Comparison of ENCODE assay signal across 32 cellular contexts in genomic region chr2:86256300-86256699, GRCh38.
"Had no signal": no experiment of that assay in that cellular context is flagged by ENCODE, and none has a peak within 500 bp of the region (broad histone marks: within the 10 kb centered on the region; RNA-seq: fewer than 3 reads in every experiment).

No MANE protein-coding gene starts in this region.

- H3K4me2 ChIP-seq: KMS-11, SK-N-SH had no signal

- FAIRE-seq: bronchial epithelial cell, TTC549 had no signal

- DNase-seq: activated CD4-positive, alpha-beta T cell treated with anti-CD3 and anti-CD28 coated beads for 36 hours; activated CD4-positive, alpha-beta T cell treated with anti-CD3 and anti-CD28 coated beads, Interleukin-2, amount 10 ng/mL, durations not matched to agents 7 days and 5 days; activated CD4-positive, alpha-beta T cell treated with anti-CD3 and anti-CD28 coated beads, Interleukin-2, amount 50 U/mL, for 48 hours; activated CD8-positive, alpha-beta memory T cell treated with anti-CD3 and anti-CD28 coated beads, Interleukin-2, amount 50 U/mL, for 4 hours; activated CD8-positive, alpha-beta T cell treated with anti-CD3 and anti-CD28 coated beads, Interleukin-2, amount 10 ng/mL, durations not matched to agents 7 days and 5 days; activated effector memory CD4-positive, alpha-beta T cell treated with Interleukin-2 at 50 U/mL for 16 hours; activated naive CD4-positive, alpha-beta T cell treated with anti-CD3 and anti-CD28 coated beads, Interleukin-2, amount 10 ng/mL, durations not matched to agents 7 days and 5 days; activated naive CD8-positive, alpha-beta T cell treated with anti-CD3 and anti-CD28 coated beads, Interleukin-2, amount 50 U/mL, for 24 hours; activated T-cell treated with anti-CD3 and anti-CD28 coated beads, Interleukin-2, amount 50 U/mL, for 48 hours; anterior cingulate cortex; MM.1S; MV-4-11; NCI-H1092; NCI-H146; NCI-H187; NCI-H2029 treated with DMSO at 0.1 percent for 48 hours; NCI-H2107; NCI-H2171; NCI-H510A; NCI-H526; NCI-H748 treated with DMSO at 0.1 percent for 48 hours; NK-92 treated with Interleukin-12 subunit alpha and Interleukin-12 subunit beta, amount 100 ng/mL, for 24 hours; PC-3; Peyer's patch; RPMI8226; SHP77 treated with DMSO at 0.1 percent for 48 hours; SK-N-SH had no signal

- H3K36me3 ChIP-seq: Peyer's patch, SJSA1 had no signal

- H3K4me3 ChIP-seq: Peyer's patch, SJSA1 had no signal

- H3K4me1 ChIP-seq: Peyer's patch, SJSA1 had no signal

- H3K27me3 ChIP-seq: Peyer's patch had no signal

- H3K27ac ChIP-seq: KMS-11, SJSA1 had no signal

- H3K9ac ChIP-seq: KMS-11, SK-N-SH had no signal

- ATAC-seq: activated CD4-positive, alpha-beta T cell treated with anti-CD3 and anti-CD28 coated beads for 36 hours; activated CD4-positive, CD25-positive, alpha-beta regulatory T cell treated with anti-CD3 and anti-CD28 coated beads, Interleukin-2, amount 50 U/mL, for 24 hours; activated CD8-positive, alpha-beta T cell treated with anti-CD3 and anti-CD28 coated beads, Interleukin-2, amount 10 ng/mL, durations not matched to agents 7 days and 5 days; activated naive CD8-positive, alpha-beta T cell treated with anti-CD3 and anti-CD28 coated beads, Interleukin-2, amount 50 U/mL, for 24 hours; PC-3 had no signal

- H3K9me3 ChIP-seq: Peyer's patch, SJSA1, SK-N-SH had no signal
